In genomic region chr19:10699650-10700335, GRCh38 we compare ENCODE assay signal across 9 cellular contexts. TPM values are rescaled to one million over a fixed set of nuclear protein-coding genes. Genes with fewer than 3 reads are reported as not detected.
DNase-seq lines count a peak whose midpoint lies in the region; ATAC-seq and TF ChIP-seq lines count a peak whose summit lies in the region.
"Had no signal": no experiment of that assay in that cellular context is flagged by ENCODE, and none has a peak within 500 bp of the region (broad histone marks: within the 10 kb centered on the region; RNA-seq: fewer than 3 reads in every experiment).

No MANE protein-coding gene starts in this region.

- H3K4me3 ChIP-seq in Jurkat, Clone E6-1 (ENCODE audit: low read length): no peak overlapping the region
- H3K4me3 ChIP-seq: SK-N-MC had no signal

- H3K27ac ChIP-seq in RWPE1: no peak overlapping the region
- H3K27ac ChIP-seq: SK-N-MC had no signal

- intact Hi-C loops in head of caudate nucleus (cut with DNase I): no loop called here

- POLR2A ChIA-PET in RWPE1 (lab: Yijun Ruan, JAX; ENCODE audit: low non-redundant PET): no interaction called here

- CTCF ChIA-PET in RWPE1 (lab: Yijun Ruan, JAX): interaction anchor here (0.5 to 1.2 kb wide), 8 partner anchors 9 to 964 kb away, joined by 3 to 9 read pairs (median 6); no protein-coding TSS in a partner anchor

- peak; percentile 56 for DNase-seq in D341Med (ENCODE audit: low spot score)
- DNase-seq in Jurkat, Clone E6-1 (ENCODE audit: low read depth, low spot score): peak; percentile 63
- peak; percentile 42 for DNase-seq in RWPE1 (ENCODE audit: low spot score)
- peak; percentile 55 for DNase-seq in activated T-helper 9 cell treated with anti-CD3 and anti-CD28 coated beads, Interleukin-2, amount 50 U/mL, for 16 hours (ENCODE audit: low read depth)
- peak in 36 of 42 donors; percentile 30 to 84 (median 64) for DNase-seq in head of caudate nucleus
- peak; percentile 56 to 65 for DNase-seq in stimulated activated CD4-positive, alpha-beta T cell treated with anti-CD3 and anti-CD28 coated beads, Interleukin-1b, Interleukin-23, amount 100 ng/mL, for 4 hours (ENCODE audit: low read depth in 2 of 2)

- peak; percentile 57; the same call in 1 of the 2 replicates for TF ChIP-seq CTCF in RWPE1 (conservative IDR thresholded peaks at IDR 0.05; ENCODE audit: low read depth)

- ATAC-seq in GM21367 (IDR thresholded peaks at IDR 0.05; ENCODE audit: unreplicated experiment) (no peak), HG03565 (IDR thresholded peaks at IDR 0.05; ENCODE audit: unreplicated experiment) (no peak)

RNA-seq across cellular contexts. Expression of gene QTRT1, which starts 1.4 kb away (rescaled TPM):
- 58.6 TPM for polyA plus RNA-seq in Jurkat, Clone E6-1 (2012; ENCODE audit: insufficient read depth, insufficient read length)

RNA-seq across cellular contexts. Expression of gene DNM2, which starts 18.1 kb away (rescaled TPM):
- 143 TPM for polyA plus RNA-seq in Jurkat, Clone E6-1 (2012; ENCODE audit: insufficient read depth, insufficient read length)

RNA-seq across cellular contexts. Expression of gene ILF3, which starts 45.6 kb away (rescaled TPM):
- polyA plus RNA-seq in Jurkat, Clone E6-1 (2012; ENCODE audit: insufficient read depth, insufficient read length): 398 TPM
